Comparison of ENCODE assay signal across 15 cellular contexts in genomic region chr2:71619230-71619741, GRCh38.
DNase-seq lines count a peak whose midpoint lies in the region; ATAC-seq, FAIRE-seq and TF ChIP-seq lines count a peak whose summit lies in the region.
"Had no signal": no experiment of that assay in that cellular context is flagged by ENCODE, and none has a peak within 500 bp of the region (broad histone marks: within the 10 kb centered on the region; RNA-seq: fewer than 3 reads in every experiment).

No MANE protein-coding gene starts in this region.

- no peaks in the 10 kb centered on the region for H3K27me3 ChIP-seq in foreskin keratinocyte
- no peaks in the 10 kb centered on the region for H3K27me3 ChIP-seq in small intestine (ENCODE audit: control insufficient read depth in 2 of 2, insufficient read depth in 2 of 2, low read length in 2 of 2)
- H3K27me3 ChIP-seq: body of pancreas had no signal

- FAIRE-seq in small intestine (lab: Jason Lieb, UNC) (no peak), kidney (lab: Jason Lieb, UNC) (no peak)

- DNase-seq in DMS 273 (lab: John Stamatoyannopoulos, UW; ENCODE audit: unreplicated experiment): peak; percentile 38
- DNase-seq in DMS 273 treated with DMSO at 0.1 percent for 48 hours (lab: John Stamatoyannopoulos, UW): no peak
- peak; percentile 70 for DNase-seq in RPMI7951 (ENCODE audit: low read depth)
- DNase-seq in foreskin keratinocyte: no peak
- peak in 1 of 2 donors; percentile 44 for DNase-seq in stimulated activated effector memory CD8-positive, alpha-beta T cell treated with anti-CD3 and anti-CD28 coated beads, Interleukin-12 subunit alpha, Interleukin-12 subunit beta, amount 100 ng/mL, for 72 hours (ENCODE audit: low spot score in 2 of 2)
- DNase-seq in small intestine: no peak
- no peak for DNase-seq in kidney
- DNase-seq: activated naive CD4-positive, alpha-beta T cell treated with anti-CD3 and anti-CD28 coated beads, Interleukin-2, amount 10 ng/mL, durations not matched to agents 7 days and 5 days; DMS79 treated with DMSO at 0.1 percent for 48 hours; kidney glomerular epithelial cell; NCI-H1436 treated with DMSO at 0.1 percent for 48 hours had no signal

- H3K4me1 ChIP-seq in foreskin keratinocyte (no peaks in the 10 kb centered on the region), small intestine (ENCODE audit: control insufficient read depth in 2 of 2, insufficient read depth in 1 of 2, low read depth in 1 of 2, low read length in 1 of 2) (peaks cover 2 to 8% of the 10 kb centered on the region in 2 donors), kidney (ENCODE audit: control insufficient read depth in 1 of 2, insufficient read depth in 1 of 2, low read depth in 1 of 2, low read length in 2 of 2) (peaks cover 0 to 10% of the 10 kb centered on the region in 2 donors)

- no peaks in the 10 kb centered on the region for H3K36me3 ChIP-seq in small intestine (ENCODE audit: control insufficient read depth in 2 of 2, insufficient read depth in 2 of 2, low read length in 2 of 2)
- no peaks in the 10 kb centered on the region for H3K36me3 ChIP-seq in kidney (ENCODE audit: control insufficient read depth in 1 of 2, insufficient read depth in 2 of 2, low read length in 2 of 2)

- no peak overlapping the region for H3K4me3 Mint-ChIP-seq in stimulated activated effector memory CD8-positive, alpha-beta T cell treated with anti-CD3 and anti-CD28 coated beads, Interleukin-12 subunit alpha, Interleukin-12 subunit beta, amount 100 ng/mL, for 72 hours
- H3K4me3 Mint-ChIP-seq: activated naive CD4-positive, alpha-beta T cell treated with anti-CD3 and anti-CD28 coated beads, Interleukin-2, amount 10 ng/mL, durations not matched to agents 7 days and 5 days had no signal

- H3K4me3 ChIP-seq in small intestine (ENCODE audit: low read depth in 1 of 2, low read length in 2 of 2) (no peak overlapping the region), kidney (ENCODE audit: low read length in 2 of 2) (no peak overlapping the region)
- H3K4me3 ChIP-seq: body of pancreas had no signal

- H3K27ac ChIP-seq in foreskin keratinocyte: no peak overlapping the region
- no peak overlapping the region for H3K27ac ChIP-seq in small intestine (ENCODE audit: low read depth in 1 of 2, low read length in 1 of 2)
- H3K27ac ChIP-seq in kidney (ENCODE audit: low read depth in 2 of 2, low read length in 2 of 2): no peak overlapping the region
- H3K27ac ChIP-seq: 22Rv1, body of pancreas, KMS-11 had no signal

- no peaks in the 10 kb centered on the region for H3K4me1 Mint-ChIP-seq in stimulated activated effector memory CD8-positive, alpha-beta T cell treated with anti-CD3 and anti-CD28 coated beads, Interleukin-12 subunit alpha, Interleukin-12 subunit beta, amount 100 ng/mL, for 72 hours
- H3K4me1 Mint-ChIP-seq: activated naive CD4-positive, alpha-beta T cell treated with anti-CD3 and anti-CD28 coated beads, Interleukin-2, amount 10 ng/mL, durations not matched to agents 7 days and 5 days had no signal

- H3K9me3 ChIP-seq in small intestine (ENCODE audit: control insufficient read depth, low read depth) (no peaks in the 10 kb centered on the region), kidney (ENCODE audit: control insufficient read depth in 1 of 2, low read length in 2 of 2) (no peaks in the 10 kb centered on the region)
- H3K9me3 ChIP-seq: body of pancreas had no signal

- H3K36me3 Mint-ChIP-seq in stimulated activated effector memory CD8-positive, alpha-beta T cell treated with anti-CD3 and anti-CD28 coated beads, Interleukin-12 subunit alpha, Interleukin-12 subunit beta, amount 100 ng/mL, for 72 hours: no peaks in the 10 kb centered on the region
- H3K36me3 Mint-ChIP-seq: activated naive CD4-positive, alpha-beta T cell treated with anti-CD3 and anti-CD28 coated beads, Interleukin-2, amount 10 ng/mL, durations not matched to agents 7 days and 5 days had no signal

- ATAC-seq in foreskin keratinocyte (peak; percentile 8), GM21381 (IDR thresholded peaks at IDR 0.05; ENCODE audit: unreplicated experiment) (no peak)
- ATAC-seq in stimulated activated effector memory CD8-positive, alpha-beta T cell treated with anti-CD3 and anti-CD28 coated beads, Interleukin-12 subunit alpha, Interleukin-12 subunit beta, amount 100 ng/mL, for 72 hours: peak; percentile 31
- ATAC-seq: body of pancreas had no signal

- no peaks in the 10 kb centered on the region for H3K9me3 Mint-ChIP-seq in stimulated activated effector memory CD8-positive, alpha-beta T cell treated with anti-CD3 and anti-CD28 coated beads, Interleukin-12 subunit alpha, Interleukin-12 subunit beta, amount 100 ng/mL, for 72 hours
- H3K9me3 Mint-ChIP-seq: activated naive CD4-positive, alpha-beta T cell treated with anti-CD3 and anti-CD28 coated beads, Interleukin-2, amount 10 ng/mL, durations not matched to agents 7 days and 5 days had no signal

- H3K9ac ChIP-seq in kidney (ENCODE audit: low read length in 2 of 2): no peak overlapping the region
- H3K9ac ChIP-seq: KMS-11 had no signal

- TF ChIP-seq CTCF in foreskin keratinocyte (conservative IDR thresholded peaks at IDR 0.05) (no peak), kidney (IDR thresholded peaks at IDR 0.05; ENCODE audit: borderline replicate concordance, extremely low read depth, insufficient read depth) (no peak)

- intact Hi-C loops in kidney (cut with DNase I): no loop called here

- WGBS in small intestine, 3 donors: 62 to 75% (median 71%) methylated on average over 15 of the region's 15 CpGs

- H3K27ac Mint-ChIP-seq in stimulated activated effector memory CD8-positive, alpha-beta T cell treated with anti-CD3 and anti-CD28 coated beads, Interleukin-12 subunit alpha, Interleukin-12 subunit beta, amount 100 ng/mL, for 72 hours: no peak overlapping the region
- H3K27ac Mint-ChIP-seq: activated naive CD4-positive, alpha-beta T cell treated with anti-CD3 and anti-CD28 coated beads, Interleukin-2, amount 10 ng/mL, durations not matched to agents 7 days and 5 days had no signal

Comparison
In these comparisons a context has a peak if more than half of its experiments do, and no peak if none do; other contexts are left out.
1. DNase-seq: peak in DMS 273 (single experiment) and RPMI7951 (single experiment); none in DMS 273 treated with DMSO at 0.1 percent for 48 hours (single experiment), foreskin keratinocyte (0 of 2), small intestine (single experiment) and kidney (single experiment).